ENCODE assay signal across 8 cellular contexts in the genomic region with DNA sequence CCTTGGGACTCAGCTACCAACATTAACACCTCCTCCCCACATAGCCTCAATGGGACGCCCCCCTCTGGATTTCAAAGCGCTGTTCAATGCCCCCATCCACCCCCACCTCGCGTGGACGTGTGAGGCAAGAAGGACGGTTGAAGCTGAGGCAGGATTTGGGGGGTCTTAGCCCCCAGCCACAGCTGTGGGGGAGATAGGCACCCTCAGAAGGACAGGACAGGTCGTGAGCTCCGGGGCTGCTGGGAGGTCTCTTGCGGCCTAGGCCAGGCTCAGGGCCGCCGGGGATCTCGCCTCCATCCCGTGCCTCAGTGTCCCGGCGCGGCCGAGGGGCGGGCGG. TPM values are rescaled to one million over a fixed set of nuclear protein-coding genes. Genes with fewer than 3 reads are reported as not detected.
DNase-seq lines count a peak whose midpoint lies in the region; ATAC-seq and TF ChIP-seq lines count a peak whose summit lies in the region.

No MANE protein-coding gene starts in this region.

- H3K27ac ChIP-seq in suprapubic skin = peak overlapping the region; percentile 70

- 6% methylated on average over 7 of the region's 19 CpGs for WGBS in suprapubic skin

- TF ChIP-seq POLR2A in suprapubic skin (IDR thresholded peaks at IDR 0.05) = no peak

- in situ Hi-C loops in GM13977 (cut with MboI; ENCODE audit: low pct_unique_long_range_greater_than_20kb, low sequenced_read_pairs, unreplicated experiment) = no loop called here

- H3K4me1 Mint-ChIP-seq in T-helper 2 cell treated with Interferon-gamma antibody and Interleukin-4, amounts not matched to agents 5 μg/mL and 100 μg/mL, for 36 hours (ENCODE audit: low read depth) = peaks cover 16% of the 10 kb centered on the region
- H3K4me1 Mint-ChIP-seq in activated naive CD8-positive, alpha-beta T cell (ENCODE audit: low read depth) = peaks cover 14% of the 10 kb centered on the region

- H3K4me3 Mint-ChIP-seq in T-helper 2 cell treated with Interferon-gamma antibody and Interleukin-4, amounts not matched to agents 5 μg/mL and 100 μg/mL, for 36 hours = peak overlapping the region; percentile 74
- H3K4me3 Mint-ChIP-seq in activated naive CD8-positive, alpha-beta T cell = peak overlapping the region; percentile 81

- peak overlapping the region; percentile 83 for H3K27ac Mint-ChIP-seq in T-helper 2 cell treated with Interferon-gamma antibody and Interleukin-4, amounts not matched to agents 5 μg/mL and 100 μg/mL, for 36 hours
- no peak overlapping the region for H3K27ac Mint-ChIP-seq in activated naive CD8-positive, alpha-beta T cell

- DNase-seq in T-helper 2 cell treated with Interferon-gamma antibody and Interleukin-4, amounts not matched to agents 5 μg/mL and 100 μg/mL, for 36 hours (ENCODE audit: low spot score) = no peak
- DNase-seq in T-helper 2 cell = no peak
- no peak for DNase-seq in kidney epithelial cell (ENCODE audit: low read depth)
- no peak for DNase-seq in suprapubic skin (ENCODE audit: low spot score in 2 of 2)
- DNase-seq in GM13977 (ENCODE audit: low spot score) = no peak
- DNase-seq in T-helper 9 cell = no peak

- peaks cover 9% of the 10 kb centered on the region for H3K27me3 Mint-ChIP-seq in T-helper 2 cell treated with Interferon-gamma antibody and Interleukin-4, amounts not matched to agents 5 μg/mL and 100 μg/mL, for 36 hours (ENCODE audit: low read depth)
- peaks cover 4% of the 10 kb centered on the region for H3K27me3 Mint-ChIP-seq in activated naive CD8-positive, alpha-beta T cell

- no peaks in the 10 kb centered on the region for H3K36me3 Mint-ChIP-seq in T-helper 2 cell treated with Interferon-gamma antibody and Interleukin-4, amounts not matched to agents 5 μg/mL and 100 μg/mL, for 36 hours (ENCODE audit: low read depth)
- H3K36me3 Mint-ChIP-seq in activated naive CD8-positive, alpha-beta T cell = no peaks in the 10 kb centered on the region

- no peaks in the 10 kb centered on the region for H3K9me3 Mint-ChIP-seq in T-helper 2 cell treated with Interferon-gamma antibody and Interleukin-4, amounts not matched to agents 5 μg/mL and 100 μg/mL, for 36 hours
- H3K9me3 Mint-ChIP-seq in activated naive CD8-positive, alpha-beta T cell (ENCODE audit: low read depth) = no peaks in the 10 kb centered on the region

- H3K4me3 ChIP-seq in kidney epithelial cell (ENCODE audit: low read depth, low read length) (peak overlapping the region; percentile 36), suprapubic skin (peak overlapping the region; percentile 82)

- peaks cover 19% of the 10 kb centered on the region for H3K4me1 ChIP-seq in suprapubic skin

- H3K27me3 ChIP-seq in kidney epithelial cell (ENCODE audit: control insufficient read depth, insufficient read depth, low read length) = no peaks in the 10 kb centered on the region
- H3K27me3 ChIP-seq in suprapubic skin = no peaks in the 10 kb centered on the region

- H3K9me3 ChIP-seq in suprapubic skin = no peaks in the 10 kb centered on the region

- no peaks in the 10 kb centered on the region for H3K36me3 ChIP-seq in kidney epithelial cell (ENCODE audit: control insufficient read depth, insufficient read depth, low read length)
- H3K36me3 ChIP-seq in suprapubic skin = no peaks in the 10 kb centered on the region

- no peak for ATAC-seq in HG02870 (IDR thresholded peaks at IDR 0.05; ENCODE audit: unreplicated experiment)

- no peak for TF ChIP-seq EP300 in suprapubic skin (IDR thresholded peaks at IDR 0.05)

- no peak for TF ChIP-seq CTCF in kidney epithelial cell (IDR thresholded peaks at IDR 0.05; ENCODE audit: insufficient read depth, low read length, poor library complexity, severe bottlenecking)
- TF ChIP-seq CTCF in suprapubic skin (IDR thresholded peaks at IDR 0.05) = no peak
- no peak for TF ChIP-seq CTCF in GM13977 (IDR thresholded peaks at IDR 0.05; ENCODE audit: extremely low read depth, insufficient read depth, missing control alignments)

RNA-seq across cellular contexts. Expression of gene SP7, which starts 8.3 kb away (rescaled TPM):
- not detected in 2 replicates for total RNA-seq in kidney epithelial cell
- total RNA-seq in suprapubic skin = not detected

RNA-seq across cellular contexts. Expression of gene AAAS, which starts 23.0 kb away (rescaled TPM):
- total RNA-seq in kidney epithelial cell (56.3 and 62.3 TPM in 2 replicates), suprapubic skin (10 to 100 TPM; 35.9 to 72.9 (median 52.5) TPM)

RNA-seq across cellular contexts. Expression of gene SP1, which starts 35.5 kb away (rescaled TPM):
- total RNA-seq in kidney epithelial cell (57.3 and 63.9 TPM in 2 replicates), suprapubic skin (100 to 1,000 TPM in 3 of 4 donors, 10 to 100 TPM in 1; 82.5 to 122 (median 111) TPM)

RNA-seq across cellular contexts. Expression of gene MYG1, which starts 45.0 kb away (rescaled TPM):
- total RNA-seq in kidney epithelial cell = 73.1 and 75.3 TPM in 2 replicates
- total RNA-seq in suprapubic skin = 10 to 100 TPM; 38.2 to 54.6 (median 46.3) TPM

RNA-seq across cellular contexts. Expression of gene PFDN5, which starts 49.1 kb away (rescaled TPM):
- total RNA-seq in kidney epithelial cell (291 and 301 TPM in 2 replicates), suprapubic skin (100 to 1,000 TPM; 457 to 612 (median 511) TPM)
